ENCODE assay signal across 40 cellular contexts in the genomic region with DNA sequence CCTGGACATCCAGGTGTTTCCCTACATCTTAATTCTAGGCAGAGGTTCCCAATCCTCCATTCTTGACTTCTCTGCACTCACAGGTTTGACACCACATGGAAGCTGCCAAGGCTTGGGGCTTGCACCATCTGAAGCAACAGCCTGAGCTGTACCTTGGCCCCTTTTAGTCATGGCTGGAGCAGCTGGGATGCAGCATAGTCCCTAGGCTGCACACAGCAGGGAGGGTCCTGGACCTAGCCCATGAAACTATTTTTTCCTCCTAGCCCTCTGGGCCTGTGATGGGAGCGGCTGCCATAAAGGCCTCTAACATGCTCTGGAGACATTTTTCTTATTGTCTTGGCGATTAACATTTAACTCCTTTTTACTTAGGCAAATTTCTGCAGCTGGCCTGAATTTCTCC.
"Had no signal": no experiment of that assay in that cellular context is flagged by ENCODE, and none has a peak within 500 bp of the region (broad histone marks: within the 10 kb centered on the region; RNA-seq: fewer than 3 reads in every experiment).

No MANE protein-coding gene starts in this region.

- ATAC-seq: activated naive CD4-positive, alpha-beta T cell treated with anti-CD3 and anti-CD28 coated beads, Interleukin-2, amount 50 U/mL, for 72 hours; activated naive CD8-positive, alpha-beta T cell treated with anti-CD3 and anti-CD28 coated beads, Interleukin-2, amount 50 U/mL, for 24 hours; activated T-cell treated with anti-CD3 and anti-CD28 coated beads, Interleukin-2, amount 50 U/mL, for 4 hours; activated T-cell treated with anti-CD3 and anti-CD28 coated beads, Interleukin-2, amount 50 U/mL, for 72 hours; activated T-helper 17 cell treated with anti-CD3 and anti-CD28 coated beads, Interleukin-2, amount 50 U/mL, for 72 hours; body of pancreas had no signal

- H3K27me3 ChIP-seq: adrenal gland, ascending aorta, body of pancreas, brain microvascular endothelial cell, breast epithelium, cardiac muscle cell had no signal

- H3K4me3 Mint-ChIP-seq: activated naive CD4-positive, alpha-beta T cell treated with anti-CD3 and anti-CD28 coated beads for 36 hours; activated naive CD4-positive, alpha-beta T cell treated with anti-CD3 and anti-CD28 coated beads, Interleukin-2, amount 10 ng/mL, durations not matched to agents 7 days and 5 days; activated naive CD4-positive, alpha-beta T cell treated with anti-CD3 and anti-CD28 coated beads, Interleukin-2, amount 50 U/mL, for 24 hours; activated naive CD8-positive, alpha-beta T cell; activated naive CD8-positive, alpha-beta T cell treated with anti-CD3 and anti-CD28 coated beads for 36 hours; activated naive CD8-positive, alpha-beta T cell treated with anti-CD3 and anti-CD28 coated beads, Interleukin-2, amount 10 ng/mL, durations not matched to agents 7 days and 5 days; activated naive CD8-positive, alpha-beta T cell treated with anti-CD3 and anti-CD28 coated beads, Interleukin-2, amount 50 U/mL, for 24 hours; activated T-cell treated with anti-CD3 and anti-CD28 coated beads, Interleukin-2, amount 50 U/mL, for 24 hours; activated T-cell treated with anti-CD3 and anti-CD28 coated beads, Interleukin-2, amount 50 U/mL, for 4 hours; activated T-cell treated with anti-CD3 and anti-CD28 coated beads, Interleukin-2, amount 50 U/mL, for 72 hours; activated T-helper 1 cell treated with anti-CD3 and anti-CD28 coated beads, Interleukin-12 subunit alpha, Interleukin-12 subunit beta, Interleukin-2, Interleukin-4 antibody, amounts not matched to agents 30 ng/mL and 10 ng/mL and 1 ng/mL, durations not matched to agents 14 hours and 24 hours and 36 hours; activated T-helper 17 cell treated with anti-CD3 and anti-CD28 coated beads, Interleukin-2, amount 50 U/mL, for 72 hours; brain; central memory CD8-positive, alpha-beta T cell had no signal

- H3K4me1 Mint-ChIP-seq: activated naive CD4-positive, alpha-beta T cell treated with anti-CD3 and anti-CD28 coated beads, Interleukin-2, amount 10 ng/mL, durations not matched to agents 7 days and 5 days; activated naive CD4-positive, alpha-beta T cell treated with anti-CD3 and anti-CD28 coated beads, Interleukin-2, amount 50 U/mL, for 24 hours; activated naive CD8-positive, alpha-beta T cell treated with anti-CD3 and anti-CD28 coated beads for 36 hours; activated naive CD8-positive, alpha-beta T cell treated with anti-CD3 and anti-CD28 coated beads, Interleukin-2, amount 10 ng/mL, durations not matched to agents 7 days and 5 days; activated naive CD8-positive, alpha-beta T cell treated with anti-CD3 and anti-CD28 coated beads, Interleukin-2, amount 50 U/mL, for 24 hours; activated T-helper 17 cell treated with anti-CD3 and anti-CD28 coated beads, Interleukin-2, amount 50 U/mL, for 72 hours; brain; central memory CD8-positive, alpha-beta T cell had no signal

- H3K4me1 ChIP-seq: adrenal gland, ascending aorta, body of pancreas, breast epithelium had no signal

- H3K27ac ChIP-seq: adrenal gland, ascending aorta, body of pancreas, brain microvascular endothelial cell, breast epithelium, cardiac muscle cell had no signal

- H3K27me3 Mint-ChIP-seq: activated naive CD4-positive, alpha-beta T cell treated with anti-CD3 and anti-CD28 coated beads, Interleukin-2, amount 10 ng/mL, durations not matched to agents 7 days and 5 days; activated naive CD4-positive, alpha-beta T cell treated with anti-CD3 and anti-CD28 coated beads, Interleukin-2, amount 50 U/mL, for 24 hours; activated naive CD8-positive, alpha-beta T cell; activated naive CD8-positive, alpha-beta T cell treated with anti-CD3 and anti-CD28 coated beads for 36 hours; activated naive CD8-positive, alpha-beta T cell treated with anti-CD3 and anti-CD28 coated beads, Interleukin-2, amount 10 ng/mL, durations not matched to agents 7 days and 5 days; activated naive CD8-positive, alpha-beta T cell treated with anti-CD3 and anti-CD28 coated beads, Interleukin-2, amount 50 U/mL, for 24 hours; activated T-cell treated with anti-CD3 and anti-CD28 coated beads, Interleukin-2, amount 50 U/mL, for 24 hours; activated T-helper 17 cell treated with anti-CD3 and anti-CD28 coated beads, Interleukin-2, amount 50 U/mL, for 72 hours; central memory CD8-positive, alpha-beta T cell had no signal

- FAIRE-seq: astrocyte, bronchial epithelial cell had no signal

- H3K4me3 ChIP-seq: adrenal gland, ascending aorta, body of pancreas, breast epithelium, cardiac muscle cell had no signal

- H3K36me3 ChIP-seq: adrenal gland, ascending aorta, brain microvascular endothelial cell, breast epithelium, cardiac muscle cell had no signal

- DNase-seq: activated effector memory CD4-positive, alpha-beta T cell treated with anti-CD3 and anti-CD28 coated beads, Interleukin-2, amount 50 U/mL, for 16 hours; activated effector memory CD4-positive, alpha-beta T cell treated with Interleukin-2 at 50 U/mL for 16 hours; activated gamma-delta T cell; activated gamma-delta T cell treated with Interleukin-2 at 50 U/mL for 16 hours; activated naive CD4-positive, alpha-beta T cell; activated naive CD4-positive, alpha-beta T cell treated with anti-CD3 and anti-CD28 coated beads for 36 hours; activated naive CD4-positive, alpha-beta T cell treated with anti-CD3 and anti-CD28 coated beads, Interleukin-2, amount 10 ng/mL, durations not matched to agents 7 days and 5 days; activated naive CD4-positive, alpha-beta T cell treated with anti-CD3 and anti-CD28 coated beads, Interleukin-2, amount 50 U/mL, for 16 hours; activated naive CD4-positive, alpha-beta T cell treated with Interleukin-2 at 50 U/mL for 16 hours; activated naive CD8-positive, alpha-beta T cell treated with anti-CD3 and anti-CD28 coated beads for 36 hours; activated naive CD8-positive, alpha-beta T cell treated with anti-CD3 and anti-CD28 coated beads, Interleukin-2, amount 10 ng/mL, durations not matched to agents 7 days and 5 days; activated naive CD8-positive, alpha-beta T cell treated with anti-CD3 and anti-CD28 coated beads, Interleukin-2, amount 50 U/mL, for 24 hours; activated T-cell treated with anti-CD3 and anti-CD28 coated beads, Interleukin-2, amount 50 U/mL, for 1 hour; activated T-cell treated with anti-CD3 and anti-CD28 coated beads, Interleukin-2, amount 50 U/mL, for 24 hours; activated T-cell treated with anti-CD3 and anti-CD28 coated beads, Interleukin-2, amount 50 U/mL, for 4 hours; activated T-cell treated with anti-CD3 and anti-CD28 coated beads, Interleukin-2, amount 50 U/mL, for 48 hours; activated T-cell treated with anti-CD3 and anti-CD28 coated beads, Interleukin-2, amount 50 U/mL, for 72 hours; adrenal gland; amniotic stem cell; amygdala; anterior cingulate cortex; aorta; body of pancreas; brain microvascular endothelial cell; caudate nucleus; central memory CD4-positive, alpha-beta T cell; cerebellar nuclear complex had no signal

- H3K36me3 Mint-ChIP-seq: activated naive CD4-positive, alpha-beta T cell treated with anti-CD3 and anti-CD28 coated beads, Interleukin-2, amount 10 ng/mL, durations not matched to agents 7 days and 5 days; activated naive CD4-positive, alpha-beta T cell treated with anti-CD3 and anti-CD28 coated beads, Interleukin-2, amount 50 U/mL, for 24 hours; activated naive CD8-positive, alpha-beta T cell; activated naive CD8-positive, alpha-beta T cell treated with anti-CD3 and anti-CD28 coated beads for 36 hours; activated naive CD8-positive, alpha-beta T cell treated with anti-CD3 and anti-CD28 coated beads, Interleukin-2, amount 10 ng/mL, durations not matched to agents 7 days and 5 days had no signal

- H3K27ac Mint-ChIP-seq: activated naive CD4-positive, alpha-beta T cell treated with anti-CD3 and anti-CD28 coated beads for 36 hours; activated naive CD4-positive, alpha-beta T cell treated with anti-CD3 and anti-CD28 coated beads, Interleukin-2, amount 10 ng/mL, durations not matched to agents 7 days and 5 days; activated naive CD4-positive, alpha-beta T cell treated with anti-CD3 and anti-CD28 coated beads, Interleukin-2, amount 50 U/mL, for 24 hours; activated naive CD4-positive, alpha-beta T cell treated with anti-CD3 and anti-CD28 coated beads, Interleukin-2, amount 50 U/mL, for 72 hours; activated naive CD8-positive, alpha-beta T cell; activated naive CD8-positive, alpha-beta T cell treated with anti-CD3 and anti-CD28 coated beads for 36 hours; activated naive CD8-positive, alpha-beta T cell treated with anti-CD3 and anti-CD28 coated beads, Interleukin-2, amount 10 ng/mL, durations not matched to agents 7 days and 5 days; activated naive CD8-positive, alpha-beta T cell treated with anti-CD3 and anti-CD28 coated beads, Interleukin-2, amount 50 U/mL, for 24 hours; activated T-cell treated with anti-CD3 and anti-CD28 coated beads, Interleukin-2, amount 50 U/mL, for 24 hours; activated T-cell treated with anti-CD3 and anti-CD28 coated beads, Interleukin-2, amount 50 U/mL, for 72 hours; activated T-helper 1 cell treated with anti-CD3 and anti-CD28 coated beads, Interleukin-12 subunit alpha, Interleukin-12 subunit beta, Interleukin-2, Interleukin-4 antibody, amounts not matched to agents 30 ng/mL and 10 ng/mL and 1 ng/mL, durations not matched to agents 14 hours and 24 hours and 36 hours; activated T-helper 17 cell treated with anti-CD3 and anti-CD28 coated beads, Interleukin-2, amount 50 U/mL, for 72 hours; activated T-helper 2 cell treated with anti-CD3 and anti-CD28 coated beads, Interferon-gamma antibody, Interleukin-2, Interleukin-4, amounts not matched to agents 10 μg/mL and 5 μg/mL and 100 μg/mL, durations not matched to agents 14 hours and 24 hours and 36 hours; brain had no signal

- H3K9me3 ChIP-seq: adrenal gland, ascending aorta had no signal
